Comparison of ENCODE assay signal across 12 cellular contexts in genomic region chr11:66048525-66049313, GRCh38. TPM values are rescaled to one million over a fixed set of nuclear protein-coding genes. Genes with fewer than 3 reads are reported as not detected.
DNase-seq lines count a peak whose midpoint lies in the region; ATAC-seq, FAIRE-seq and TF ChIP-seq lines count a peak whose summit lies in the region.
"Had no signal": no experiment of that assay in that cellular context is flagged by ENCODE, and none has a peak within 500 bp of the region (broad histone marks: within the 10 kb centered on the region; RNA-seq: fewer than 3 reads in every experiment).

TSS of gene GAL3ST3 (minus strand) at chr11:66049161. CDS start at chr11:66045415, 3,746 bp downstream.

- no peaks in the 10 kb centered on the region for H3K27me3 ChIP-seq in CD8-positive, alpha-beta T cell (ENCODE audit: insufficient read depth, low read length)
- H3K27me3 ChIP-seq in Loucy (ENCODE audit: insufficient read depth, low read length, poor library complexity, severe bottlenecking) (no peaks in the 10 kb centered on the region), neuron (ENCODE audit: insufficient read depth, low read length) (no peaks in the 10 kb centered on the region), prostate gland (replicated peaks; ENCODE audit: insufficient read depth) (no peaks in the 10 kb centered on the region)

- H3K4me3 Mint-ChIP-seq in CD8-positive, alpha-beta T cell = peak within 1 kb of the TSS; percentile 22

- H3K9me3 ChIP-seq in CD8-positive, alpha-beta T cell (ENCODE audit: low read length) = no peaks in the 10 kb centered on the region
- H3K9me3 ChIP-seq in Loucy (ENCODE audit: insufficient read depth, low read depth, low read length) = no peaks in the 10 kb centered on the region
- no peaks in the 10 kb centered on the region for H3K9me3 ChIP-seq in neuron (ENCODE audit: low read length)
- no peaks in the 10 kb centered on the region for H3K9me3 ChIP-seq in prostate gland

- no peaks in the 10 kb centered on the region for H3K36me3 ChIP-seq in CD8-positive, alpha-beta T cell (ENCODE audit: insufficient read depth, low read length)
- H3K36me3 ChIP-seq in Loucy (ENCODE audit: insufficient read depth, low read length) = no peaks in the 10 kb centered on the region
- peaks cover 4% of the 10 kb centered on the region for H3K36me3 ChIP-seq in neuron (ENCODE audit: insufficient read depth, low read length)
- no peaks in the 10 kb centered on the region for H3K36me3 ChIP-seq in prostate gland

- no peak for TF ChIP-seq CTCF in CD8-positive, alpha-beta T cell (IDR thresholded peaks at IDR 0.05)
- no peak for TF ChIP-seq CTCF in Loucy (conservative IDR thresholded peaks at IDR 0.05; ENCODE audit: low read length)
- TF ChIP-seq CTCF in prostate gland (IDR thresholded peaks at IDR 0.05) = no peak

- peaks cover 34% of the 10 kb centered on the region for H3K4me1 Mint-ChIP-seq in CD8-positive, alpha-beta T cell (ENCODE audit: low read depth)

- DNase-seq in CD8-positive, alpha-beta T cell = no peak
- DNase-seq in ecto neural progenitor cell (ENCODE audit: low spot score) (peak; percentile 82), prostate gland (ENCODE audit: low spot score) (no peak), urothelium cell line (ENCODE audit: low spot score) (no peak)
- no peak for DNase-seq in stimulated activated naive CD4-positive, alpha-beta T cell treated with Interleukin-2 at 50 U/mL for 16 hours (lab: John Stamatoyannopoulos, UW)
- DNase-seq: activated gamma-delta T cell had no signal

- TF ChIP-seq POLR2A in prostate gland (IDR thresholded peaks at IDR 0.05) = no peak

- ATAC-seq in CD8-positive, alpha-beta T cell = no peak
- ATAC-seq in GM21447 (IDR thresholded peaks at IDR 0.05; ENCODE audit: unreplicated experiment) = no peak

- WGBS in prostate gland = 14% methylated on average over 29 of the region's 40 CpGs

- H3K4me2 ChIP-seq in Loucy (ENCODE audit: low read depth, low read length, poor library complexity, severe bottlenecking) = peak within 1 kb of the TSS; percentile 50

- no peak within 1 kb of the TSS for H3K9ac ChIP-seq in Loucy (ENCODE audit: low read depth, low read length, poor library complexity, severe bottlenecking)

- H3K9me3 Mint-ChIP-seq in CD8-positive, alpha-beta T cell = no peaks in the 10 kb centered on the region

- intact Hi-C loops in CD8-positive, alpha-beta T cell (cut with DNase I, micrococcal nuclease) = no loop called here
- intact Hi-C loops in prostate gland (cut with DNase I) = loop anchor here (2.0 kb wide), 1 partner anchor 46 kb away; the partner anchor contains the start of genes BANF1 and EIF1AD

- H3K9me2 ChIP-seq in Loucy (replicated peaks; ENCODE audit: low read depth, low read length) = no peaks in the 10 kb centered on the region

- no peak within 1 kb of the TSS for H3K4me3 ChIP-seq in CD8-positive, alpha-beta T cell (ENCODE audit: low read depth, low read length)
- H3K4me3 ChIP-seq in Loucy (ENCODE audit: low read length, poor library complexity, severe bottlenecking) (peak within 1 kb of the TSS; percentile 34), neuron (ENCODE audit: low read length) (peak within 1 kb of the TSS; percentile 47), prostate gland (no peak within 1 kb of the TSS)

- peaks cover 13% of the 10 kb centered on the region for H3K36me3 Mint-ChIP-seq in CD8-positive, alpha-beta T cell

- POLR2A ChIA-PET in CD8-positive, alpha-beta T cell (lab: Charles Lee) = no interaction called here

- H3K27ac ChIP-seq in CD8-positive, alpha-beta T cell (ENCODE audit: low read depth, low read length) = no peak within 1 kb of the TSS
- H3K27ac ChIP-seq in prostate gland = no peak within 1 kb of the TSS

- H3K27ac Mint-ChIP-seq in CD8-positive, alpha-beta T cell = no peak within 1 kb of the TSS

- no peaks in the 10 kb centered on the region for H3F3A ChIP-seq in Loucy (ENCODE audit: low read depth)

- CTCF ChIA-PET in CD8-positive, alpha-beta T cell (lab: Charles Lee) = interaction anchor here (0.6 to 1.5 kb wide), 3 partner anchors 23 to 37 kb away, joined by 3 read pairs; partner anchors contain the start of gene CST6

- H3K79me2 ChIP-seq in Loucy (ENCODE audit: insufficient read depth, low read length) = peaks cover 16% of the 10 kb centered on the region

- peaks cover 34% of the 10 kb centered on the region for H3K4me1 ChIP-seq in CD8-positive, alpha-beta T cell (ENCODE audit: insufficient read depth, low read length)
- H3K4me1 ChIP-seq in Loucy (ENCODE audit: insufficient read depth, low read length, poor library complexity, severe bottlenecking) = peaks cover 25% of the 10 kb centered on the region
- H3K4me1 ChIP-seq in neuron (ENCODE audit: insufficient read depth, low read length) = peaks cover 31% of the 10 kb centered on the region
- H3K4me1 ChIP-seq in prostate gland (replicated peaks) = peaks cover 7% of the 10 kb centered on the region

- H4K20me1 ChIP-seq in Loucy (ENCODE audit: insufficient read depth, low read length, poor library complexity, severe bottlenecking) = peaks cover 14% of the 10 kb centered on the region

- H3K27me3 Mint-ChIP-seq in CD8-positive, alpha-beta T cell (ENCODE audit: low read depth) = no peaks in the 10 kb centered on the region

- FAIRE-seq in urothelium cell line (lab: Jason Lieb, UNC) = no peak
- FAIRE-seq: G401.6 had no signal

- H2AFZ ChIP-seq in Loucy (ENCODE audit: low read length) (0 out of 2 replicates have a peak within 1 kb of the TSS, but pooled peaks have one; percentile 15), neuron (ENCODE audit: low read depth, low read length) (peak within 1 kb of the TSS; percentile 51)

RNA-seq across cellular contexts. Expression of gene GAL3ST3, which starts in this region (rescaled TPM):
- total RNA-seq in CD8-positive, alpha-beta T cell = not detected
- 1 to 10 TPM; 2.3 to 4.3 TPM for total RNA-seq in prostate gland
- total RNA-seq: HT1080, mononuclear cell had no signal

Comparison
In these comparisons a context has a peak if more than half of its experiments do, and no peak if none do; other contexts are left out.
1. H3K4me3 ChIP-seq: peak in Loucy (single experiment) and neuron (single experiment); none in CD8-positive, alpha-beta T cell (single experiment) and prostate gland (0 of 2).